In the genomic region with DNA sequence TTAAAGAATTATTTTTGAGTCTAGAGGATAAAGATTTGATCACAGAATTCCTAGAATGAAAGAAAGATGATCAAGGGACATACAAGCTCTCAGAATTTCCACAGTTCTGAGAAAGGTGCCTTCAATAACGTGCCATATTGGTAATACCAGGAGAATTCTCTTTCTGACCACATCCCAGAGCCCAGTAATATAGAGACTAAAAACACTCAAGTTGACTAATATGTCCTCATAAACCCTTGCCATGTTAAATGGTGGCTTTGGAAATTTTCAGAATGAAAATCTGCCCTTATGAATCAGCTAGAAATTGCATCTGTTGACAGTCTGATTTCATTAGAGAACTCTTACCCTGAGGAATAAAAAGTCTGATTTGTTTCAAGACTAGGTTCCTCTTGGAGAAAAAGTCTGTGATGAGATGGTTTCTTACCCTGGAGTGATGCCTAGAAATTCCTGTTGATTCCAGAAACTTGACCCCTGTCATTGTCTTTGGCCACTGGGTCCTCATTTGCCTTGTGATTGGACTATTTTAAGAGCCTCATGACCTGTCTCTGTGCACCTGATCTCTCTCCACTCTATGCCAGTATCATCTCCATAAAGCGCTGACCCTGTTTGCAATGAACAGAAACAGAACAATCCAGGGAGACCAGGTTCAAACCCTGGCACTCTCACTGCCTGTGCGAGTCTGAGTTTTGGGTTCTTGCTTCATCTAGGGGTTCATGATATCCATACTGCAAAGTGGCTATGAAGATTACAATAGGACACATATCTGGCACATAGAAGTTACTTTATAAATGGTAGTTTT, we compare ENCODE assay signal across 17 cellular contexts. TPM values are rescaled to one million over a fixed set of nuclear protein-coding genes. Genes with fewer than 3 reads are reported as not detected.
DNase-seq lines count a peak whose midpoint lies in the region; ATAC-seq and TF ChIP-seq lines count a peak whose summit lies in the region.
"Had no signal": no experiment of that assay in that cellular context is flagged by ENCODE, and none has a peak within 500 bp of the region (broad histone marks: within the 10 kb centered on the region; RNA-seq: fewer than 3 reads in every experiment).

No MANE protein-coding gene starts in this region.

- DNase-seq in endodermal cell (peak; percentile 12), OCI-M1 (lab: John Stamatoyannopoulos, UW) (no peak), DMS153 treated with DMSO at 0.1 percent for 48 hours (lab: John Stamatoyannopoulos, UW; ENCODE audit: unreplicated experiment) (no peak), T-helper 9 cell (no peak)
- DNase-seq: HFFc6, NCI-H1092, NCI-H2227 treated with DMSO at 0.1 percent for 48 hours, PC-9, SW 1271 had no signal

- peak overlapping the region; percentile 93 for H3K27ac Mint-ChIP-seq in T-helper 1 cell treated with Interleukin-12 subunit alpha and Interleukin-12 subunit beta and Interleukin-4 antibody, amounts not matched to agents 30 μg/mL and 1 μg/mL, for 36 hours
- no peak overlapping the region for H3K27ac Mint-ChIP-seq in endodermal cell
- H3K27ac Mint-ChIP-seq: CD8-positive, alpha-beta T cell; HFFc6 had no signal

- no peak for TF ChIP-seq CTCF in endodermal cell (conservative IDR thresholded peaks at IDR 0.05)

- peak overlapping the region; percentile 87 for H3K4me3 Mint-ChIP-seq in T-helper 1 cell treated with Interleukin-12 subunit alpha and Interleukin-12 subunit beta and Interleukin-4 antibody, amounts not matched to agents 30 μg/mL and 1 μg/mL, for 36 hours
- H3K4me3 Mint-ChIP-seq in endodermal cell = no peak overlapping the region
- H3K4me3 Mint-ChIP-seq: CD8-positive, alpha-beta T cell; HFFc6 had no signal

- peaks cover 68% of the 10 kb centered on the region for H3K4me1 Mint-ChIP-seq in T-helper 1 cell treated with Interleukin-12 subunit alpha and Interleukin-12 subunit beta and Interleukin-4 antibody, amounts not matched to agents 30 μg/mL and 1 μg/mL, for 36 hours (ENCODE audit: low read depth)
- no peaks in the 10 kb centered on the region for H3K4me1 Mint-ChIP-seq in endodermal cell

- no peak overlapping the region for H3K27ac ChIP-seq in endodermal cell (ENCODE audit: low read depth, low read length)
- H3K27ac ChIP-seq: PC-9 had no signal

- peak; percentile 42 for ATAC-seq in GM18502 (IDR thresholded peaks at IDR 0.05; ENCODE audit: poor library complexity, unreplicated experiment)
- peak; percentile 42 for ATAC-seq in GM18907 (IDR thresholded peaks at IDR 0.05; ENCODE audit: unreplicated experiment)
- ATAC-seq: CD8-positive, alpha-beta T cell; HepG2 had no signal

- H3K4me3 ChIP-seq in endodermal cell (ENCODE audit: low read length) = no peak overlapping the region
- H3K4me3 ChIP-seq: lung, PC-9 had no signal

- H3K36me3 Mint-ChIP-seq in T-helper 1 cell treated with Interleukin-12 subunit alpha and Interleukin-12 subunit beta and Interleukin-4 antibody, amounts not matched to agents 30 μg/mL and 1 μg/mL, for 36 hours (ENCODE audit: low read depth) = peaks cover 60% of the 10 kb centered on the region
- H3K36me3 Mint-ChIP-seq in endodermal cell (ENCODE audit: low read depth) = no peaks in the 10 kb centered on the region
- H3K36me3 Mint-ChIP-seq: CD8-positive, alpha-beta T cell had no signal

- no peaks in the 10 kb centered on the region for H3K9me3 ChIP-seq in endodermal cell (ENCODE audit: control insufficient read depth, low read length)

- WGBS in endodermal cell (ENCODE audit: insufficient coverage in 1 of 2, insufficient read length in 1 of 2), 2 experiments = 91 to 100% methylated on average over 1 to 3 of the region's 3 CpGs

- no peaks in the 10 kb centered on the region for H3K4me1 ChIP-seq in endodermal cell (ENCODE audit: control insufficient read depth, insufficient read depth, low read length)

- H3K27me3 Mint-ChIP-seq in T-helper 1 cell treated with Interleukin-12 subunit alpha and Interleukin-12 subunit beta and Interleukin-4 antibody, amounts not matched to agents 30 μg/mL and 1 μg/mL, for 36 hours (ENCODE audit: low read depth) = no peaks in the 10 kb centered on the region
- H3K27me3 Mint-ChIP-seq in endodermal cell (ENCODE audit: insufficient read depth) = peaks cover 5% of the 10 kb centered on the region

- H3K9ac ChIP-seq in endodermal cell (ENCODE audit: extremely low read depth, low read length, poor library complexity, severe bottlenecking) = no peak overlapping the region

- H3K27me3 ChIP-seq in endodermal cell (ENCODE audit: control insufficient read depth, insufficient read depth, low read length, poor library complexity, severe bottlenecking) = peaks cover 20% of the 10 kb centered on the region

- H3K36me3 ChIP-seq in endodermal cell (ENCODE audit: control insufficient read depth, insufficient read depth, low read length) = no peaks in the 10 kb centered on the region

- H3K9me3 Mint-ChIP-seq in T-helper 1 cell treated with Interleukin-12 subunit alpha and Interleukin-12 subunit beta and Interleukin-4 antibody, amounts not matched to agents 30 μg/mL and 1 μg/mL, for 36 hours = no peaks in the 10 kb centered on the region
- no peaks in the 10 kb centered on the region for H3K9me3 Mint-ChIP-seq in endodermal cell
- H3K9me3 Mint-ChIP-seq: CD8-positive, alpha-beta T cell; HFFc6 had no signal

RNA-seq across cellular contexts. Expression of a gene that starts 3.3 kb away (rescaled TPM):
- total RNA-seq in endodermal cell = not detected
- not detected for polyA plus RNA-seq in endodermal cell (2013, experiment 1 of 2)
- not detected for polyA plus RNA-seq in endodermal cell (2013, experiment 2 of 2)
- total RNA-seq: astrocyte, HepG2, HFFc6, PC-9, temporal lobe had no signal
- polyA plus RNA-seq: HepG2 had no signal

RNA-seq across cellular contexts. Expression of a gene that starts 30.0 kb away (rescaled TPM):
- 100 to 1,000 TPM; 123 to 139 TPM for total RNA-seq in endodermal cell
- polyA plus RNA-seq in endodermal cell (2013, experiment 1 of 2) = 93.5 TPM
- polyA plus RNA-seq in endodermal cell (2013, experiment 2 of 2) = 77.6 TPM
